ENCODE assay signal across 8 cellular contexts in the genomic region with DNA sequence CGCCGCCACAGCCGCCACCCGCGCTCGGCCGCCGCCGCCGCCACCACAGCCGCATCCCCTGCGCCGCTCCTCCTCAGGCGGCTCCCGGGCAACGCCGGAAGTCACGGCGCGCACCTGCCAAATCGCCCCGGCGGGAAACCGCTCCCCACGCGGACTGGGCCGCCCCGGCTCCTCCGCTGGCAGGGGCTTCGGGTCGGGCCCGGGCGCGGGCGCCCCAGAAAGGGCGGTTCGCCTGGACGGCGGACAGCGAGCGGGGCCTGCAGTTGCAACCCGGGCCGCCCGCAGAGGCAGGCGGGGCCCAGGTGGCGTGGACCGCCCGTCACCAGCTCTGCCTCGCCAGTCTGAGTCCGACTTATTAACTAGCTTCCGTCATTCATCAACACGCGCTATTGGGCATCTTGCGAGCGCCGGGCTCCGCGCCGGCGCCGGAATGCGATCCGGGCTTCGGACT. TPM values are rescaled to one million over a fixed set of nuclear protein-coding genes. Genes with fewer than 3 reads are reported as not detected.
A peak's percentile ranks its signal among the peaks of the same experiment; 100 is the strongest.
DNase-seq lines count a peak whose midpoint lies in the region; ATAC-seq and TF ChIP-seq lines count a peak whose summit lies in the region.

A gene with protein sequence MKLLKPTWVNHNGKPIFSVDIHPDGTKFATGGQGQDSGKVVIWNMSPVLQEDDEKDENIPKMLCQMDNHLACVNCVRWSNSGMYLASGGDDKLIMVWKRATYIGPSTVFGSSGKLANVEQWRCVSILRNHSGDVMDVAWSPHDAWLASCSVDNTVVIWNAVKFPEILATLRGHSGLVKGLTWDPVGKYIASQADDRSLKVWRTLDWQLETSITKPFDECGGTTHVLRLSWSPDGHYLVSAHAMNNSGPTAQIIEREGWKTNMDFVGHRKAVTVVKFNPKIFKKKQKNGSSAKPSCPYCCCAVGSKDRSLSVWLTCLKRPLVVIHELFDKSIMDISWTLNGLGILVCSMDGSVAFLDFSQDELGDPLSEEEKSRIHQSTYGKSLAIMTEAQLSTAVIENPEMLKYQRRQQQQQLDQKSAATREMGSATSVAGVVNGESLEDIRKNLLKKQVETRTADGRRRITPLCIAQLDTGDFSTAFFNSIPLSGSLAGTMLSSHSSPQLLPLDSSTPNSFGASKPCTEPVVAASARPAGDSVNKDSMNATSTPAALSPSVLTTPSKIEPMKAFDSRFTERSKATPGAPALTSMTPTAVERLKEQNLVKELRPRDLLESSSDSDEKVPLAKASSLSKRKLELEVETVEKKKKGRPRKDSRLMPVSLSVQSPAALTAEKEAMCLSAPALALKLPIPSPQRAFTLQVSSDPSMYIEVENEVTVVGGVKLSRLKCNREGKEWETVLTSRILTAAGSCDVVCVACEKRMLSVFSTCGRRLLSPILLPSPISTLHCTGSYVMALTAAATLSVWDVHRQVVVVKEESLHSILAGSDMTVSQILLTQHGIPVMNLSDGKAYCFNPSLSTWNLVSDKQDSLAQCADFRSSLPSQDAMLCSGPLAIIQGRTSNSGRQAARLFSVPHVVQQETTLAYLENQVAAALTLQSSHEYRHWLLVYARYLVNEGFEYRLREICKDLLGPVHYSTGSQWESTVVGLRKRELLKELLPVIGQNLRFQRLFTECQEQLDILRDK (minus strand): TSS at position 93 of the 451 bp plus-strand sequence. CDS start 257 bp downstream, outside the sequence.

- H3K36me3 ChIP-seq in DOHH2 (ENCODE audit: control insufficient read depth, low read length) (peaks cover 59% of the 10 kb centered on the region), neuronal stem cell (replicated peaks in 1 of 2; ENCODE audit: control insufficient read depth in 2 of 2, insufficient read depth in 2 of 2, low read length in 2 of 2) (peaks cover 15 to 39% of the 10 kb centered on the region in 2 donors)

- no peak within 1 kb of the TSS for H4K8ac ChIP-seq in neuronal stem cell (ENCODE audit: low read depth, low read length)

- no peak within 1 kb of the TSS for H2BK15ac ChIP-seq in neuronal stem cell (ENCODE audit: low read length)

- H2AK5ac ChIP-seq in neuronal stem cell (ENCODE audit: low read depth, low read length) = peak within 1 kb of the TSS; percentile 81

- peaks cover 25% of the 10 kb centered on the region for H4K20me1 ChIP-seq in DOHH2 (ENCODE audit: control insufficient read depth, insufficient read depth, low read depth, low read length)

- peak within 1 kb of the TSS; percentile 93 for H2BK5ac ChIP-seq in neuronal stem cell (ENCODE audit: low read length)

- H3K27me3 Mint-ChIP-seq in IgD-negative memory B cell = no peaks in the 10 kb centered on the region

- H3F3A ChIP-seq in DOHH2 (ENCODE audit: control insufficient read depth, insufficient read depth) = peaks cover 14% of the 10 kb centered on the region

- H3K4me2 ChIP-seq in DOHH2 (ENCODE audit: low read length) (peak within 1 kb of the TSS; percentile 92), neuronal stem cell (ENCODE audit: insufficient read depth, low read length, poor library complexity, severe bottlenecking) (peak within 1 kb of the TSS; percentile 96)

- peaks cover 47 to 52% (median 48%) of the 10 kb centered on the region in 3 donors for H3K4me1 Mint-ChIP-seq in IgD-negative memory B cell

- WGBS in neuronal stem cell (ENCODE audit: extremely low coverage in 2 of 2, insufficient read length in 2 of 2, insufficient replicate concordance in 1 of 2), 2 donors = no CpG with 5 or more reads among the region's 64 CpGs

- no peaks in the 10 kb centered on the region for H3K27me3 ChIP-seq in DOHH2 (ENCODE audit: control insufficient read depth, low read length)
- H3K27me3 ChIP-seq in neuronal stem cell (ENCODE audit: control insufficient read depth in 3 of 3, insufficient read depth in 3 of 3, low read depth in 1 of 3, low read length in 3 of 3) = no peaks in the 10 kb centered on the region

- no peak within 1 kb of the TSS for H3K4ac ChIP-seq in neuronal stem cell (ENCODE audit: low read length)

- H3K9me3 ChIP-seq in DOHH2 (ENCODE audit: control insufficient read depth, insufficient read depth, low read length) = no peaks in the 10 kb centered on the region
- H3K9me3 ChIP-seq in neuronal stem cell (replicated peaks in 1 of 2; ENCODE audit: control insufficient read depth in 2 of 2, insufficient read depth in 1 of 2, low read depth in 1 of 2, low read length in 2 of 2) = no peaks in the 10 kb centered on the region

- H3K14ac ChIP-seq in neuronal stem cell (ENCODE audit: low read length) = peak within 1 kb of the TSS; percentile 39

- ATAC-seq in GM21529 (IDR thresholded peaks at IDR 0.05; ENCODE audit: unreplicated experiment) = peak; percentile 41

- H3K18ac ChIP-seq in neuronal stem cell (ENCODE audit: low read length) = peak within 1 kb of the TSS; percentile 97

- DNase-seq in SHP77 treated with DMSO at 0.1 percent for 48 hours (lab: John Stamatoyannopoulos, UW) (peak; percentile 13), activated gamma-delta T cell (lab: John Stamatoyannopoulos, UW) (peak; percentile 78), foreskin melanocyte (peak; percentile 57), neuronal stem cell (ENCODE audit: low spot score) (peak; percentile 86), substantia nigra (lab: John Stamatoyannopoulos, UW) (peak in 47 of 49 donors; percentile 24 to 94 (median 79))

- no peak within 1 kb of the TSS for H2BK12ac ChIP-seq in neuronal stem cell (ENCODE audit: low read length)

- H3K23ac ChIP-seq in neuronal stem cell (ENCODE audit: low read depth, low read length, poor library complexity) = peak within 1 kb of the TSS; percentile 100

- H3K36me3 Mint-ChIP-seq in IgD-negative memory B cell = peaks cover 2% of the 10 kb centered on the region

- peak within 1 kb of the TSS; percentile 100 for H3K4me3 ChIP-seq in DOHH2 (ENCODE audit: low read length)
- H3K4me3 ChIP-seq in neuronal stem cell (ENCODE audit: low read length in 2 of 2) = peak within 1 kb of the TSS; percentile 94 to 95

- H3K4me1 ChIP-seq in DOHH2 (ENCODE audit: control insufficient read depth, low read length) (peaks cover 36% of the 10 kb centered on the region), neuronal stem cell (ENCODE audit: control insufficient read depth in 2 of 2, insufficient read depth in 1 of 2, low read depth in 1 of 2, low read length in 2 of 2) (peaks cover 5 to 18% of the 10 kb centered on the region in 2 donors)

- H3K79me1 ChIP-seq in neuronal stem cell (ENCODE audit: low read depth, low read length) = peaks cover 3% of the 10 kb centered on the region

- H3K9me3 Mint-ChIP-seq in IgD-negative memory B cell = no peaks in the 10 kb centered on the region

- H3K27ac Mint-ChIP-seq in IgD-negative memory B cell = peak within 1 kb of the TSS; percentile 88 to 100 (median 98)

- H3K9ac ChIP-seq in neuronal stem cell (ENCODE audit: low read depth, low read length, poor library complexity) = peak within 1 kb of the TSS; percentile 96

- TF ChIP-seq CTCF in DOHH2 (IDR thresholded peaks at IDR 0.05; ENCODE audit: low read depth, low read length, poor library complexity, severe bottlenecking) = no peak

- H2BK120ac ChIP-seq in neuronal stem cell (ENCODE audit: low read depth, low read length) = peak within 1 kb of the TSS; percentile 0

- peak within 1 kb of the TSS; percentile 50 for H4K91ac ChIP-seq in neuronal stem cell (ENCODE audit: low read depth, low read length, poor library complexity)

- peak within 1 kb of the TSS; percentile 94 to 100 (median 96) for H3K4me3 Mint-ChIP-seq in IgD-negative memory B cell

- H2AFZ ChIP-seq in neuronal stem cell (ENCODE audit: low read length) = peak within 1 kb of the TSS; percentile 91

- H3K79me2 ChIP-seq in DOHH2 (ENCODE audit: control insufficient read depth, low read length) = peaks cover 73% of the 10 kb centered on the region

- H3K9me2 ChIP-seq in DOHH2 (replicated peaks; ENCODE audit: control insufficient read depth, low read length) = no peaks in the 10 kb centered on the region

- H3K27ac ChIP-seq in DOHH2 (ENCODE audit: low read depth, low read length) = peak within 1 kb of the TSS; percentile 90
- peak within 1 kb of the TSS; percentile 87 for H3K27ac ChIP-seq in neuronal stem cell (replicated peaks; ENCODE audit: low read length)
- H3K27ac ChIP-seq in substantia nigra (ENCODE audit: low read depth, low read length, poor library complexity, severe bottlenecking) = peak within 1 kb of the TSS; percentile 97

RNA-seq across cellular contexts. Expression of the gene that starts here (rescaled TPM):
- polyA plus RNA-seq in IgD-negative memory B cell = 6.3 TPM
- polyA plus RNA-seq in neuronal stem cell (2013, experiment 1 of 2) = 21.9 TPM
- polyA plus RNA-seq in neuronal stem cell (2013, experiment 2 of 2) = 21.6 TPM

Comparison
In these comparisons a context has a peak if more than half of its experiments do, and no peak if none do; other contexts are left out.
1. Peak in every context shown above with its lines: DNase-seq, ATAC-seq, H3K4me3 ChIP-seq and H3K27ac ChIP-seq.
2. DNase-seq: peak in every context shown above with its lines; median percentile 86 in neuronal stem cell; 79 in substantia nigra; 78 in activated gamma-delta T cell; 57 in foreskin melanocyte; 13 in SHP77 treated with DMSO at 0.1 percent for 48 hours.